Comparison of ENCODE assay signal across 8 cellular contexts in genomic region chr17:4986403-4986802, GRCh38. TPM values are rescaled to one million over a fixed set of nuclear protein-coding genes. Genes with fewer than 3 reads are reported as not detected.
DNase-seq lines count a peak whose midpoint lies in the region; ATAC-seq and TF ChIP-seq lines count a peak whose summit lies in the region.

No MANE protein-coding gene starts in this region.

- no peak for ATAC-seq in HG03045 (IDR thresholded peaks at IDR 0.05; ENCODE audit: unreplicated experiment)
- no peak for ATAC-seq in GM19324 (IDR thresholded peaks at IDR 0.05; ENCODE audit: low FRiP score, unreplicated experiment)

- H3K9me3 Mint-ChIP-seq in IgD-negative memory B cell (no peaks in the 10 kb centered on the region), mesothelial cell of epicardium (no peaks in the 10 kb centered on the region)

- no peaks in the 10 kb centered on the region; the same call in 1 of the 2 replicates for H3K9me3 ChIP-seq in AG04450 (ENCODE audit: control insufficient read depth, insufficient read depth, low read length)

- H3K27ac ChIP-seq in AG04450 (ENCODE audit: low read depth, low read length) (no peak overlapping the region), caudate nucleus (ENCODE audit: low read depth, low read length) (peak overlapping the region; percentile 90)

- H3K36me3 Mint-ChIP-seq in IgD-negative memory B cell, result peaks cover 7% of the 10 kb centered on the region
- peaks cover 4% of the 10 kb centered on the region for H3K36me3 Mint-ChIP-seq in mesothelial cell of epicardium

- DNase-seq in AG04450 (ENCODE audit: low read depth, low spot score), result no peak
- no peak for DNase-seq in caudate nucleus (lab: John Stamatoyannopoulos, UW)
- DNase-seq in mesothelial cell of epicardium (ENCODE audit: low spot score in 2 of 2, unreplicated experiment in 2 of 2), result no peak
- DNase-seq in stimulated activated CD4-positive, alpha-beta T cell treated with anti-CD3 and anti-CD28 coated beads, Interleukin-15, amount 100 ng/mL, for 24 hours, result no peak
- DNase-seq in DMS114 treated with DMSO at 0.1 percent for 48 hours (lab: John Stamatoyannopoulos, UW; ENCODE audit: unreplicated experiment), result no peak

- H3K4me1 Mint-ChIP-seq in IgD-negative memory B cell (peaks cover 13 to 35% (median 27%) of the 10 kb centered on the region in 3 donors), mesothelial cell of epicardium (peaks cover 27% of the 10 kb centered on the region)

- POLR2A ChIA-PET in AG04450 (lab: Yijun Ruan, JAX), result interaction anchor here (1.2 to 3.1 kb wide), 3 partner anchors 11 to 73 kb away, joined by 5 to 11 read pairs (median 6); partner anchors contain the start of genes INCA1, KIF1C and SPAG7

- H3K4me3 ChIP-seq in AG04450 (ENCODE audit: low read depth, low read length), result peak overlapping the region; percentile 85

- TF ChIP-seq CTCF in AG04450 (IDR thresholded peaks at IDR 0.05; ENCODE audit: low read depth, low read length) (no peak), mesothelial cell of epicardium (IDR thresholded peaks at IDR 0.05; ENCODE audit: unreplicated experiment) (no peak)

- H3K27me3 Mint-ChIP-seq in IgD-negative memory B cell (no peaks in the 10 kb centered on the region), mesothelial cell of epicardium (ENCODE audit: low read depth) (no peaks in the 10 kb centered on the region)

- H3K4me3 Mint-ChIP-seq in IgD-negative memory B cell (peak overlapping the region; percentile 89 to 97 (median 96)), mesothelial cell of epicardium (peak overlapping the region; percentile 81)

- no peaks in the 10 kb centered on the region for H3K27me3 ChIP-seq in AG04450 (ENCODE audit: control insufficient read depth, insufficient read depth, low read length)

- H3K27ac Mint-ChIP-seq in IgD-negative memory B cell (peak overlapping the region; percentile 75 to 95 (median 90)), mesothelial cell of epicardium (peak overlapping the region; percentile 66)

- CTCF ChIA-PET in AG04450 (lab: Charles Lee), result interaction anchor here (0.8 to 1.9 kb wide), 5 partner anchors 8 to 77 kb away, joined by 3 to 6 read pairs (median 3); no protein-coding TSS in a partner anchor

RNA-seq across cellular contexts. Expression of gene CAMTA2, which starts 1.1 kb away (rescaled TPM):
- polyA plus RNA-seq in AG04450 (2011; rRNA removed), result 18.0 and 20.0 TPM in 2 replicates
- 12.0 and 14.8 TPM in 2 replicates for polyA minus RNA-seq in AG04450 (2011; rRNA and poly(A)+ RNA removed)
- 19.1 TPM for polyA plus RNA-seq in IgD-negative memory B cell
- total RNA-seq in mesothelial cell of epicardium, result 27.0 to 31.6 TPM (median 31.2 TPM) in 3 replicates

RNA-seq across cellular contexts. Expression of gene INCA1, which starts 10.9 kb away (rescaled TPM):
- polyA plus RNA-seq in AG04450 (2011; rRNA removed), result 0.29 and 0.56 TPM in 2 replicates
- polyA minus RNA-seq in AG04450 (2011; rRNA and poly(A)+ RNA removed), result 0.39 and 0.87 TPM in 2 replicates
- 0.36 TPM for polyA plus RNA-seq in IgD-negative memory B cell
- 1.7 to 3.1 TPM (median 2.7 TPM) in 3 replicates for total RNA-seq in mesothelial cell of epicardium

RNA-seq across cellular contexts. Expression of gene KIF1C, which starts 11.3 kb away (rescaled TPM):
- polyA plus RNA-seq in AG04450 (2011; rRNA removed), result 46.9 and 49.8 TPM in 2 replicates
- 62.0 and 84.3 TPM in 2 replicates for polyA minus RNA-seq in AG04450 (2011; rRNA and poly(A)+ RNA removed)
- 15.0 TPM for polyA plus RNA-seq in IgD-negative memory B cell
- total RNA-seq in mesothelial cell of epicardium, result 78.5 to 82.9 TPM (median 81.7 TPM) in 3 replicates

RNA-seq across cellular contexts. Expression of gene SPAG7, which starts 18.8 kb away (rescaled TPM):
- 71.0 and 71.1 TPM in 2 replicates for polyA plus RNA-seq in AG04450 (2011; rRNA removed)
- 27.9 and 32.1 TPM in 2 replicates for polyA minus RNA-seq in AG04450 (2011; rRNA and poly(A)+ RNA removed)
- polyA plus RNA-seq in IgD-negative memory B cell, result 97.1 TPM
- total RNA-seq in mesothelial cell of epicardium, result 72.8 to 86.9 TPM (median 72.9 TPM) in 3 replicates

RNA-seq across cellular contexts. Expression of gene ENO3, which starts 35.5 kb away (rescaled TPM):
- polyA plus RNA-seq in AG04450 (2011; rRNA removed), result 2.3 and 3.2 TPM in 2 replicates
- 2.1 and 2.6 TPM in 2 replicates for polyA minus RNA-seq in AG04450 (2011; rRNA and poly(A)+ RNA removed)
- 3.1 TPM for polyA plus RNA-seq in IgD-negative memory B cell
- 21.2 to 25.3 TPM (median 22.4 TPM) in 3 replicates for total RNA-seq in mesothelial cell of epicardium
